In genomic region chr5:142012792-142013388, GRCh38 we compare ENCODE assay signal across 1 cellular context.
TF ChIP-seq lines count a peak whose summit lies in the region.

Gene GNPDA1 (minus strand): TSS chr5:142013027. CDS start chr5:142012035, 992 bp downstream.

TF ChIP-seq in K562, 482 proteins besides CTCF, POLR2A, EP300 and RAD21 (continued from another document and continues in another):
- TF ChIP-seq, protein P1, sequence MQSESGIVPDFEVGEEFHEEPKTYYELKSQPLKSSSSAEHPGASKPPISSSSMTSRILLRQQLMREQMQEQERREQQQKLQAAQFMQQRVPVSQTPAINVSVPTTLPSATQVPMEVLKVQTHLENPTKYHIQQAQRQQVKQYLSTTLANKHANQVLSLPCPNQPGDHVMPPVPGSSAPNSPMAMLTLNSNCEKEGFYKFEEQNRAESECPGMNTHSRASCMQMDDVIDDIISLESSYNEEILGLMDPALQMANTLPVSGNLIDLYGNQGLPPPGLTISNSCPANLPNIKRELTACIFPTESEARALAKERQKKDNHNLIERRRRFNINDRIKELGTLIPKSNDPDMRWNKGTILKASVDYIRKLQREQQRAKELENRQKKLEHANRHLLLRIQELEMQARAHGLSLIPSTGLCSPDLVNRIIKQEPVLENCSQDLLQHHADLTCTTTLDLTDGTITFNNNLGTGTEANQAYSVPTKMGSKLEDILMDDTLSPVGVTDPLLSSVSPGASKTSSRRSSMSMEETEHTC (IDR thresholded peaks at IDR 0.05) = peak; percentile 82
- TF ChIP-seq ETS1 (conservative IDR thresholded peaks at IDR 0.05; ENCODE audit: control insufficient read depth, low read depth, low read length) (peak; percentile 83), CHD2 (IDR thresholded peaks at IDR 0.05; ENCODE audit: low read depth, low read length) (no peak), HBP1 (CRISPR knock-in tag; IDR thresholded peaks at IDR 0.05) (0 out of 2 replicates have a peak, but pooled peaks have one; percentile 28), HNRNPL (IDR thresholded peaks at IDR 0.05; ENCODE audit: low read depth, low read length) (no peak), TSHZ1 (CRISPR knock-in tag; IDR thresholded peaks at IDR 0.05) (no peak), KDM2B (CRISPR knock-in tag; IDR thresholded peaks at IDR 0.05) (no peak), KLF1 (tag; IDR thresholded peaks at IDR 0.05) (no peak), MCM7 (IDR thresholded peaks at IDR 0.05) (no peak), CBX8 (IDR thresholded peaks at IDR 0.05; ENCODE audit: borderline replicate concordance, extremely low read depth, low read depth, low read length, poor library complexity, severe bottlenecking) (no peak), RBM39 (optimal IDR thresholded peaks at IDR 0.05; ENCODE audit: low read depth, low read length) (no peak), GMEB1 (CRISPR knock-in tag; IDR thresholded peaks at IDR 0.05) (peak; percentile 79), MTF1 (CRISPR knock-in tag; IDR thresholded peaks at IDR 0.05; ENCODE audit: borderline replicate concordance) (no peak), ARID3A (IDR thresholded peaks at IDR 0.05; ENCODE audit: borderline replicate concordance, low read depth, low read length) (no peak), TAL1 (IDR thresholded peaks at IDR 0.05) (no peak), MNT (conservative IDR thresholded peaks at IDR 0.05) (peak; percentile 42 to 73; a peak in 3 of 4 replicates), RBM14 (IDR thresholded peaks at IDR 0.05; ENCODE audit: borderline replicate concordance, insufficient read depth, low read depth, low read length) (no peak), NR2C1 (IDR thresholded peaks at IDR 0.05) (0 out of 2 replicates have a peak, but pooled peaks have one; percentile 48), NR2C1 (tag; IDR thresholded peaks at IDR 0.05) (0 out of 2 replicates have a peak, but pooled peaks have one; percentile 14), TRIM28 (IDR thresholded peaks at IDR 0.05) (no peak), RCOR1 (IDR thresholded peaks at IDR 0.05; ENCODE audit: borderline replicate concordance in 1 of 2, low read depth in 2 of 2, low read length in 2 of 2) (peak in 1 of 2 experiments; percentile 49; a peak in 1 of 4 replicates), ARID2 (IDR thresholded peaks at IDR 0.05) (no peak), STAT6 (CRISPR knock-in tag; IDR thresholded peaks at IDR 0.05) (no peak), JUNB (CRISPR knock-in tag; conservative IDR thresholded peaks at IDR 0.05) (no peak), MEIS2 (IDR thresholded peaks at IDR 0.05; ENCODE audit: partially characterized antibody) (no peak)
- TF ChIP-seq, protein P2, sequence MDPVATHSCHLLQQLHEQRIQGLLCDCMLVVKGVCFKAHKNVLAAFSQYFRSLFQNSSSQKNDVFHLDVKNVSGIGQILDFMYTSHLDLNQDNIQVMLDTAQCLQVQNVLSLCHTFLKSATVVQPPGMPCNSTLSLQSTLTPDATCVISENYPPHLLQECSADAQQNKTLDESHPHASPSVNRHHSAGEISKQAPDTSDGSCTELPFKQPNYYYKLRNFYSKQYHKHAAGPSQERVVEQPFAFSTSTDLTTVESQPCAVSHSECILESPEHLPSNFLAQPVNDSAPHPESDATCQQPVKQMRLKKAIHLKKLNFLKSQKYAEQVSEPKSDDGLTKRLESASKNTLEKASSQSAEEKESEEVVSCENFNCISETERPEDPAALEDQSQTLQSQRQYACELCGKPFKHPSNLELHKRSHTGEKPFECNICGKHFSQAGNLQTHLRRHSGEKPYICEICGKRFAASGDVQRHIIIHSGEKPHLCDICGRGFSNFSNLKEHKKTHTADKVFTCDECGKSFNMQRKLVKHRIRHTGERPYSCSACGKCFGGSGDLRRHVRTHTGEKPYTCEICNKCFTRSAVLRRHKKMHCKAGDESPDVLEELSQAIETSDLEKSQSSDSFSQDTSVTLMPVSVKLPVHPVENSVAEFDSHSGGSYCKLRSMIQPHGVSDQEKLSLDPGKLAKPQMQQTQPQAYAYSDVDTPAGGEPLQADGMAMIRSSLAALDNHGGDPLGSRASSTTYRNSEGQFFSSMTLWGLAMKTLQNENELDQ (CRISPR knock-in tag; IDR thresholded peaks at IDR 0.05; ENCODE audit: borderline replicate concordance) = no peak
